ENCODE assay signal across 8 cellular contexts in genomic region chr1:149812893-149813801, GRCh38. TPM values are rescaled to one million over a fixed set of nuclear protein-coding genes. Genes with fewer than 3 reads are reported as not detected.
A peak's percentile ranks its signal among the peaks of the same experiment; 100 is the strongest.
DNase-seq lines count a peak whose midpoint lies in the region; ATAC-seq and TF ChIP-seq lines count a peak whose summit lies in the region.
"Not testable (repeated sequence)": the region's sequence is repeated elsewhere in the genome, so short reads cannot be mapped to it uniquely, and the experiment has no call there.

No MANE protein-coding gene starts in this region.

- in situ Hi-C loops in SK-MEL-5 (cut with HindIII; ENCODE audit: low pct_unique_long_range_greater_than_20kb, low sequenced_read_pairs) = not testable (repeated sequence)

- CTCF ChIA-PET in naive thymus-derived CD4-positive, alpha-beta T cell (lab: Charles Lee) = not testable (repeated sequence)

- H3K4me1 ChIP-seq in DOHH2 (ENCODE audit: control insufficient read depth, low read length); naive thymus-derived CD4-positive, alpha-beta T cell (ENCODE audit: control insufficient read depth in 2 of 2, insufficient read depth in 2 of 2, low read length in 2 of 2): not testable (repeated sequence)

- H3K9me2 ChIP-seq in DOHH2 (replicated peaks; ENCODE audit: control insufficient read depth, low read length) = not testable (repeated sequence)

- H3K9me3 ChIP-seq in DOHH2 (ENCODE audit: control insufficient read depth, insufficient read depth, low read length); naive thymus-derived CD4-positive, alpha-beta T cell (ENCODE audit: control insufficient read depth in 2 of 3, low read length in 3 of 3): not testable (repeated sequence)

- not testable (repeated sequence) for H3K4me1 Mint-ChIP-seq in HFFc6 (ENCODE audit: low read depth); stimulated activated naive B cell treated with anti-CD40 and anti-IgM and Interleukin-4, amounts not matched to agents 10 μg/mL and 1 μg/mL and 100 μg/mL, for 72 hours
- H3K4me1 Mint-ChIP-seq in naive thymus-derived CD4-positive, alpha-beta T cell = peaks cover 0 to 19% (median 9%) of the 10 kb centered on the region in 7 donors

- H3K36me3 Mint-ChIP-seq in HFFc6 (ENCODE audit: low read depth); naive thymus-derived CD4-positive, alpha-beta T cell; stimulated activated naive B cell treated with anti-CD40 and anti-IgM and Interleukin-4, amounts not matched to agents 10 μg/mL and 1 μg/mL and 100 μg/mL, for 72 hours: not testable (repeated sequence)

- peak overlapping the region; percentile 67 for H3K4me3 ChIP-seq in DOHH2 (ENCODE audit: low read length)
- H3K4me3 ChIP-seq in fibroblast of villous mesenchyme (ENCODE audit: low read depth, low read length) = peak overlapping the region; percentile 47
- peak overlapping the region; percentile 47 for H3K4me3 ChIP-seq in naive thymus-derived CD4-positive, alpha-beta T cell (ENCODE audit: low read length)

- not testable (repeated sequence) for H3K9me3 Mint-ChIP-seq in HFFc6; naive thymus-derived CD4-positive, alpha-beta T cell; stimulated activated naive B cell treated with anti-CD40 and anti-IgM and Interleukin-4, amounts not matched to agents 10 μg/mL and 1 μg/mL and 100 μg/mL, for 72 hours

- not testable (repeated sequence) for H4K20me1 ChIP-seq in DOHH2 (ENCODE audit: control insufficient read depth, insufficient read depth, low read depth, low read length)

- H3K4me3 Mint-ChIP-seq in HFFc6 = peak overlapping the region; percentile 91
- peak overlapping the region; percentile 89 to 99 (median 97) for H3K4me3 Mint-ChIP-seq in naive thymus-derived CD4-positive, alpha-beta T cell
- peak overlapping the region; percentile 84 to 88 for H3K4me3 Mint-ChIP-seq in stimulated activated naive B cell treated with anti-CD40 and anti-IgM and Interleukin-4, amounts not matched to agents 10 μg/mL and 1 μg/mL and 100 μg/mL, for 72 hours

- H3K4me2 ChIP-seq in DOHH2 (ENCODE audit: low read length) = peak overlapping the region; percentile 53

- not testable (repeated sequence) for H3K79me2 ChIP-seq in DOHH2 (ENCODE audit: control insufficient read depth, low read length)

- intact Hi-C loops in naive thymus-derived CD4-positive, alpha-beta T cell (cut with micrococcal nuclease) = not testable (repeated sequence)

- not testable (repeated sequence) for H3F3A ChIP-seq in DOHH2 (ENCODE audit: control insufficient read depth, insufficient read depth)

- DNase-seq in HFFc6 (peak; percentile 81), NCI-H1436 treated with DMSO at 0.1 percent for 48 hours (lab: John Stamatoyannopoulos, UW) (peak; percentile 72), SK-MEL-5 (ENCODE audit: low read depth, low spot score) (peak; percentile 63), fibroblast of villous mesenchyme (ENCODE audit: low read depth) (peak; percentile 72)
- peak; percentile 46 for DNase-seq in activated gamma-delta T cell treated with anti-CD3 and anti-CD28 coated beads, Interleukin-2, amount 50 U/mL, for 16 hours (ENCODE audit: low read depth)
- DNase-seq in naive thymus-derived CD4-positive, alpha-beta T cell = peak; percentile 41 to 84 (median 72)
- peak; percentile 76 for DNase-seq in stimulated activated naive B cell treated with anti-CD40 and anti-IgM and Interleukin-4, amounts not matched to agents 10 μg/mL and 1 μg/mL and 100 μg/mL, for 72 hours

- POLR2A ChIA-PET in naive thymus-derived CD4-positive, alpha-beta T cell (lab: Charles Lee) = interaction anchor here (0.7 to 1.8 kb wide), 5 partner anchors 31 to 80 kb away, joined by 3 to 30 read pairs (median 6); a partner anchor contains a TSS

- peak; percentile 57 for ATAC-seq in naive thymus-derived CD4-positive, alpha-beta T cell
- peak; percentile 52 to 54 for ATAC-seq in stimulated activated naive B cell treated with anti-CD40 and anti-IgM and Interleukin-4, amounts not matched to agents 10 μg/mL and 1 μg/mL and 100 μg/mL, for 72 hours (replicated peaks)

- peak overlapping the region; percentile 98 for H3K27ac Mint-ChIP-seq in HFFc6
- H3K27ac Mint-ChIP-seq in naive thymus-derived CD4-positive, alpha-beta T cell = peak overlapping the region; percentile 36 to 99 (median 95)
- peak overlapping the region; percentile 97 for H3K27ac Mint-ChIP-seq in stimulated activated naive B cell treated with anti-CD40 and anti-IgM and Interleukin-4, amounts not matched to agents 10 μg/mL and 1 μg/mL and 100 μg/mL, for 72 hours

- H3K27me3 ChIP-seq in DOHH2 (ENCODE audit: control insufficient read depth, low read length); naive thymus-derived CD4-positive, alpha-beta T cell (ENCODE audit: control insufficient read depth in 2 of 2, insufficient read depth in 2 of 2, low read length in 2 of 2): not testable (repeated sequence)

- H3K27me3 Mint-ChIP-seq in HFFc6 (ENCODE audit: insufficient read depth); naive thymus-derived CD4-positive, alpha-beta T cell; stimulated activated naive B cell treated with anti-CD40 and anti-IgM and Interleukin-4, amounts not matched to agents 10 μg/mL and 1 μg/mL and 100 μg/mL, for 72 hours: not testable (repeated sequence)

- TF ChIP-seq CTCF in DOHH2 (IDR thresholded peaks at IDR 0.05; ENCODE audit: low read depth, low read length, poor library complexity, severe bottlenecking); fibroblast of villous mesenchyme (IDR thresholded peaks at IDR 0.05; ENCODE audit: insufficient read depth, low read depth, low read length): not testable (repeated sequence)
- TF ChIP-seq CTCF in HFFc6 (IDR thresholded peaks at IDR 0.05) = peak; percentile 29

- not testable (repeated sequence) for H3K36me3 ChIP-seq in DOHH2 (ENCODE audit: control insufficient read depth, low read length); naive thymus-derived CD4-positive, alpha-beta T cell (ENCODE audit: control insufficient read depth in 2 of 3, insufficient read depth in 3 of 3, low read length in 3 of 3)

- peak overlapping the region; percentile 84 for H3K27ac ChIP-seq in DOHH2 (ENCODE audit: low read depth, low read length)
- H3K27ac ChIP-seq in naive thymus-derived CD4-positive, alpha-beta T cell (ENCODE audit: low read depth, low read length) = peak overlapping the region; percentile 78

RNA-seq across cellular contexts. Expression of gene FCGR1A, which starts 30.7 kb away (rescaled TPM):
- not detected for total RNA-seq in HFFc6 (2021; fragmentation: NEBNext Ultra II Directional; extraction: Animal tissue kit (Norgen Biotek cat#: 25700))
- total RNA-seq in SK-MEL-5 (2014; rRNA removed; shearing (Covaris generic)) = not detected in 2 replicates
- not detected in 2 replicates for polyA plus RNA-seq in SK-MEL-5 (2015; cell fraction: cytosol; rRNA removed)
- polyA plus RNA-seq in SK-MEL-5 (2015; cell fraction: nucleus; rRNA removed) = not detected in 2 replicates
- total RNA-seq in fibroblast of villous mesenchyme = not detected in 2 replicates
- total RNA-seq in naive thymus-derived CD4-positive, alpha-beta T cell = 10 to 100 TPM in 1 of 5 experiments, under 1 TPM in 2, not detected in 2; 0.21 to 14.4 (median 0.59) TPM
- not detected for polyA plus RNA-seq in naive thymus-derived CD4-positive, alpha-beta T cell

Comparison
In these comparisons a context has a peak if more than half of its experiments do, and no peak if none do; other contexts are left out.
1. Peak in every context shown above with its lines: DNase-seq, ATAC-seq, H3K4me3 ChIP-seq and H3K27ac ChIP-seq.